ENCODE assay signal across 8 cellular contexts in genomic region chr9:111484564-111484878, GRCh38. TPM values are rescaled to one million over a fixed set of nuclear protein-coding genes. Genes with fewer than 3 reads are reported as not detected.
DNase-seq lines count a peak whose midpoint lies in the region; ATAC-seq and TF ChIP-seq lines count a peak whose summit lies in the region.

No MANE protein-coding gene starts in this region.

- no peaks in the 10 kb centered on the region for H3K36me3 Mint-ChIP-seq in natural killer cell

- H3K4me3 ChIP-seq in LNCaP clone FGC (ENCODE audit: low read depth, low read length) (peak overlapping the region; percentile 83), coronary artery (peak overlapping the region; percentile 82)

- peaks cover 3 to 7% of the 10 kb centered on the region in 2 donors for H3K27me3 Mint-ChIP-seq in natural killer cell (ENCODE audit: low read depth in 2 of 2)

- H3K4me3 Mint-ChIP-seq in natural killer cell = peak overlapping the region; percentile 85

- H3K27ac ChIP-seq in coronary artery = peak overlapping the region; percentile 95 to 98

- intact Hi-C loops in natural killer cell (cut with micrococcal nuclease) (loop anchor here (2.0 kb wide), 1 partner anchor 146 kb away; the partner anchor contains the start of gene DNAJC25), left colon (cut with DNase I, micrococcal nuclease) (no loop called here)

- H3K27ac Mint-ChIP-seq in natural killer cell = peak overlapping the region; percentile 87 to 89

- DNase-seq in LNCaP clone FGC (ENCODE audit: low read depth) (no peak), coronary artery (ENCODE audit: low spot score) (no peak), natural killer cell (no peak), HuH-7.5 (ENCODE audit: low spot score) (no peak), activated gamma-delta T cell treated with Interleukin-2 at 50 U/mL for 16 hours (no peak), left colon (no peak)

- H3K4me1 Mint-ChIP-seq in natural killer cell = peaks cover 19 to 29% of the 10 kb centered on the region in 2 donors

- no peaks in the 10 kb centered on the region for H3K9me3 Mint-ChIP-seq in natural killer cell

- no peak for TF ChIP-seq CTCF in LNCaP clone FGC (IDR thresholded peaks at IDR 0.05; ENCODE audit: control insufficient read depth, extremely low read depth, insufficient read depth)
- no peak for TF ChIP-seq CTCF in coronary artery (IDR thresholded peaks at IDR 0.05)
- TF ChIP-seq CTCF in natural killer cell (IDR thresholded peaks at IDR 0.05) = no peak

- ATAC-seq in GM18870 (IDR thresholded peaks at IDR 0.05; ENCODE audit: unreplicated experiment) (peak; percentile 7), natural killer cell (no peak), GM21381 (IDR thresholded peaks at IDR 0.05; ENCODE audit: unreplicated experiment) (no peak), left colon (no peak)

RNA-seq across cellular contexts. Expression of gene ECPAS, which starts 0.3 kb away (rescaled TPM):
- total RNA-seq in natural killer cell (10 to 100 TPM; 58.0 to 73.6 (median 70.7) TPM), left colon (10 to 100 TPM; 79.5 to 89.4 TPM)

RNA-seq across cellular contexts. Expression of gene ZNF483, which starts 40.5 kb away (rescaled TPM):
- total RNA-seq in natural killer cell (1 to 10 TPM; 5.7 to 7.4 (median 5.8) TPM), left colon (1 to 10 TPM in 1 of 2 donors, under 1 TPM in 1; 0.73 to 2.9 TPM)
